ENCODE assay signal across 25 cellular contexts in genomic region chr6:166906376-166907044, GRCh38. TPM values are rescaled to one million over a fixed set of nuclear protein-coding genes. Genes with fewer than 3 reads are reported as not detected.
A peak's percentile ranks its signal among the peaks of the same experiment; 100 is the strongest.
DNase-seq lines count a peak whose midpoint lies in the region; ATAC-seq and TF ChIP-seq lines count a peak whose summit lies in the region.
"Had no signal": no experiment of that assay in that cellular context is flagged by ENCODE, and none has a peak within 500 bp of the region (broad histone marks: within the 10 kb centered on the region; RNA-seq: fewer than 3 reads in every experiment).

No MANE protein-coding gene starts in this region.

- no peak overlapping the region for H3K18ac ChIP-seq in trophoblast cell (ENCODE audit: low read length)

- no peak overlapping the region for H3K23ac ChIP-seq in trophoblast cell (ENCODE audit: low read length)

- no CpG with 5 or more reads among the region's 17 CpGs for WGBS in trophoblast cell (ENCODE audit: extremely low coverage, insufficient coverage, insufficient read length)

- H2BK120ac ChIP-seq in trophoblast cell (ENCODE audit: insufficient read depth, low read length, poor library complexity): no peak overlapping the region

- H3K4me1 ChIP-seq in trophoblast cell (ENCODE audit: control insufficient read depth in 1 of 2, insufficient read depth in 2 of 2, low read length in 2 of 2): no peaks in the 10 kb centered on the region

- peaks cover 2% of the 10 kb centered on the region for H3K79me2 ChIP-seq in trophoblast cell (ENCODE audit: control insufficient read depth, insufficient read depth, low read length, poor library complexity)

- H3K9me3 Mint-ChIP-seq in T-helper 2 cell treated with Interferon-gamma antibody and Interleukin-4, amounts not matched to agents 5 μg/mL and 100 μg/mL, for 36 hours: peaks cover 4% of the 10 kb centered on the region
- H3K9me3 Mint-ChIP-seq: activated naive CD8-positive, alpha-beta T cell treated with anti-CD3 and anti-CD28 coated beads, Interleukin-2, amount 50 U/mL, for 24 hours; H9; type B pancreatic cell had no signal

- H3K27ac ChIP-seq in caudate nucleus (ENCODE audit: low read depth, low read length) (peak overlapping the region; percentile 76), trophoblast cell (ENCODE audit: low read depth, low read length) (no peak overlapping the region)
- H3K27ac ChIP-seq: SK-N-MC, stomach had no signal

- H4K12ac ChIP-seq in trophoblast cell (ENCODE audit: low read depth, low read length): no peak overlapping the region

- no peaks in the 10 kb centered on the region for H3K27me3 ChIP-seq in trophoblast cell (ENCODE audit: insufficient read depth, low read length)
- no peaks in the 10 kb centered on the region for H3K27me3 ChIP-seq in H7 (ENCODE audit: control insufficient read depth, insufficient read depth, low read length)
- H3K27me3 ChIP-seq: stomach had no signal

- no peak overlapping the region for H3K4me2 ChIP-seq in trophoblast cell (ENCODE audit: low read length)

- H3K4ac ChIP-seq in trophoblast cell (ENCODE audit: low read depth, low read length): no peak overlapping the region

- no peak overlapping the region for H2AK5ac ChIP-seq in trophoblast cell (ENCODE audit: low read length)

- no peaks in the 10 kb centered on the region for H3K79me1 ChIP-seq in trophoblast cell (ENCODE audit: low read length)

- H3K4me3 Mint-ChIP-seq in T-helper 2 cell treated with Interferon-gamma antibody and Interleukin-4, amounts not matched to agents 5 μg/mL and 100 μg/mL, for 36 hours: no peak overlapping the region
- H3K4me3 Mint-ChIP-seq: activated naive CD8-positive, alpha-beta T cell treated with anti-CD3 and anti-CD28 coated beads, Interleukin-2, amount 50 U/mL, for 24 hours; brain; H9; type B pancreatic cell had no signal

- H3K36me3 Mint-ChIP-seq in T-helper 2 cell treated with Interferon-gamma antibody and Interleukin-4, amounts not matched to agents 5 μg/mL and 100 μg/mL, for 36 hours (ENCODE audit: low read depth): peaks cover 10% of the 10 kb centered on the region
- H3K36me3 Mint-ChIP-seq: brain had no signal

- no peak for ATAC-seq in HG03521 (IDR thresholded peaks at IDR 0.05; ENCODE audit: unreplicated experiment)
- no peak for ATAC-seq in GM19328 (IDR thresholded peaks at IDR 0.05; ENCODE audit: unreplicated experiment)
- ATAC-seq: activated naive CD8-positive, alpha-beta T cell treated with anti-CD3 and anti-CD28 coated beads, Interleukin-2, amount 50 U/mL, for 24 hours had no signal

- H4K91ac ChIP-seq in trophoblast cell (ENCODE audit: low read depth, low read length): no peak overlapping the region

- no peak overlapping the region for H2AFZ ChIP-seq in trophoblast cell (ENCODE audit: insufficient read depth, low read length, poor library complexity)

- H3K4me3 ChIP-seq in trophoblast cell (ENCODE audit: low read depth, low read length) (no peak overlapping the region), H7 (ENCODE audit: insufficient read depth, low read depth, low read length) (no peak overlapping the region)
- H3K4me3 ChIP-seq: lung, SK-N-MC, stomach had no signal

- H3K9ac ChIP-seq in trophoblast cell (ENCODE audit: low read length): no peak overlapping the region

- DNase-seq in T-helper 2 cell treated with Interferon-gamma antibody and Interleukin-4, amounts not matched to agents 5 μg/mL and 100 μg/mL, for 36 hours (ENCODE audit: low spot score): no peak
- no peak for DNase-seq in T-helper 2 cell
- peak; percentile 24 for DNase-seq in GM13976 (ENCODE audit: low spot score)
- DNase-seq in caudate nucleus (lab: John Stamatoyannopoulos, UW): peak in 41 of 61 donors; percentile 33 to 92 (median 66)
- peak; percentile 50 to 67 for DNase-seq in trophoblast cell
- DNase-seq in H7: no peak
- DNase-seq: activated CD4-positive, CD25-positive, alpha-beta regulatory T cell; activated CD8-positive, alpha-beta memory T cell treated with anti-CD3 and anti-CD28 coated beads for 24 hours; activated naive CD8-positive, alpha-beta T cell treated with anti-CD3 and anti-CD28 coated beads, Interleukin-2, amount 50 U/mL, for 24 hours; EL; H9; KG1; kidney; NCI-H1694 treated with DMSO at 0.1 percent for 48 hours; retina; RPMI8226; stimulated activated CD4-positive, alpha-beta T cell treated with anti-CD3 and anti-CD28 coated beads, Interleukin-4, amount 100 ng/mL, for 1 hour; stomach; T1000 had no signal

- peaks cover 43% of the 10 kb centered on the region for H3K4me1 Mint-ChIP-seq in T-helper 2 cell treated with Interferon-gamma antibody and Interleukin-4, amounts not matched to agents 5 μg/mL and 100 μg/mL, for 36 hours (ENCODE audit: low read depth)

- peaks cover 3% of the 10 kb centered on the region for H3K9me3 ChIP-seq in trophoblast cell (ENCODE audit: insufficient read depth, low read depth, low read length)
- H3K9me3 ChIP-seq: stomach had no signal

- H2BK5ac ChIP-seq in trophoblast cell (ENCODE audit: low read depth, low read length, poor library complexity): no peak overlapping the region

- H3K27ac Mint-ChIP-seq in T-helper 2 cell treated with Interferon-gamma antibody and Interleukin-4, amounts not matched to agents 5 μg/mL and 100 μg/mL, for 36 hours: peak overlapping the region; percentile 80
- H3K27ac Mint-ChIP-seq: activated naive CD8-positive, alpha-beta T cell treated with anti-CD3 and anti-CD28 coated beads, Interleukin-2, amount 50 U/mL, for 24 hours; type B pancreatic cell had no signal

- H3K36me3 ChIP-seq in trophoblast cell (ENCODE audit: control insufficient read depth in 1 of 2, insufficient read depth in 2 of 2, low read length in 2 of 2) (no peaks in the 10 kb centered on the region), H7 (replicated peaks; ENCODE audit: control insufficient read depth, insufficient read depth, low read length) (no peaks in the 10 kb centered on the region)
- H3K36me3 ChIP-seq: stomach had no signal

- no peaks in the 10 kb centered on the region for H3K27me3 Mint-ChIP-seq in T-helper 2 cell treated with Interferon-gamma antibody and Interleukin-4, amounts not matched to agents 5 μg/mL and 100 μg/mL, for 36 hours (ENCODE audit: low read depth)
- H3K27me3 Mint-ChIP-seq: activated naive CD8-positive, alpha-beta T cell treated with anti-CD3 and anti-CD28 coated beads, Interleukin-2, amount 50 U/mL, for 24 hours had no signal

- H3K14ac ChIP-seq in trophoblast cell (ENCODE audit: low read length): no peak overlapping the region

- H2BK12ac ChIP-seq in trophoblast cell (ENCODE audit: low read length): no peak overlapping the region

- no peak overlapping the region for H4K8ac ChIP-seq in trophoblast cell (ENCODE audit: low read depth, low read length)

- no peak for TF ChIP-seq CTCF in GM13976 (IDR thresholded peaks at IDR 0.05; ENCODE audit: borderline replicate concordance, control extremely low read depth, extremely low read depth, insufficient read depth, missing control alignments)

- in situ Hi-C loops in GM13976 (cut with MboI; ENCODE audit: low sequenced_read_pairs, unreplicated experiment): no loop called here

RNA-seq across cellular contexts. Expression of gene RNASET2, which starts 49.8 kb away (rescaled TPM):
- polyA plus RNA-seq in trophoblast cell (2013): 10.8 and 11.8 TPM in 2 replicates
- total RNA-seq in H7 (2014; rRNA removed; shearing (Covaris generic)): 27.8 and 41.3 TPM in 2 replicates

Comparison
In these comparisons a context has a peak if more than half of its experiments do, and no peak if none do; other contexts are left out.
1. DNase-seq: peak in GM13976 (single experiment), caudate nucleus (41 of 61) and trophoblast cell (2 of 2); none in T-helper 2 cell treated with Interferon-gamma antibody and Interleukin-4, amounts not matched to agents 5 μg/mL and 100 μg/mL, for 36 hours (single experiment), T-helper 2 cell (0 of 5) and H7 (single experiment).